ENCODE assay signal across 8 cellular contexts in genomic region chr1:153775432-153776311, GRCh38. TPM values are rescaled to one million over a fixed set of nuclear protein-coding genes. Genes with fewer than 3 reads are reported as not detected.
DNase-seq lines count a peak whose midpoint lies in the region; ATAC-seq and TF ChIP-seq lines count a peak whose summit lies in the region.

No MANE protein-coding gene starts in this region.

- H3K4me3 ChIP-seq in colonic mucosa (peak overlapping the region; percentile 90), right lobe of liver (peak overlapping the region; percentile 61 to 73 (median 68))

- peak; percentile 71 for DNase-seq in EH (ENCODE audit: low read depth)
- peak; percentile 66 for DNase-seq in NCI-H2107 treated with DMSO at 0.1 percent for 48 hours (lab: John Stamatoyannopoulos, UW; ENCODE audit: unreplicated experiment)
- DNase-seq in activated CD4-positive, alpha-beta T cell treated with anti-CD3 and anti-CD28 coated beads for 24 hours (ENCODE audit: low read depth in 2 of 2): peak; percentile 31 to 37
- DNase-seq in colonic mucosa: peak; percentile 85
- DNase-seq in right lobe of liver: peak; percentile 81 to 85 (median 82)
- peak in 2 of 3 donors; percentile 26 to 65 for DNase-seq in stimulated activated CD4-positive, alpha-beta T cell treated with anti-CD3 and anti-CD28 coated beads, TNF-alpha, amount 100 ng/mL, for 48 hours (ENCODE audit: low read depth in 3 of 3)

- H3K9me3 ChIP-seq in colonic mucosa (no peaks in the 10 kb centered on the region), right lobe of liver (no peaks in the 10 kb centered on the region)

- intact Hi-C loops in colonic mucosa (cut with DNase I) (no loop called here), right lobe of liver (cut with DNase I) (loop anchor here in 1 of 2 donors (10.0 kb wide), 1 partner anchor 101 kb away; the partner anchor contains the start of genes ILF2 and NPR1)

- H3K27me3 ChIP-seq in colonic mucosa (no peaks in the 10 kb centered on the region), right lobe of liver (no peaks in the 10 kb centered on the region)

- H3K27ac ChIP-seq in colonic mucosa (peak overlapping the region; percentile 91), right lobe of liver (peak overlapping the region; percentile 63 to 83 (median 76))

- TF ChIP-seq POLR2A in right lobe of liver (IDR thresholded peaks at IDR 0.05): peak; percentile 38

- H3K36me3 ChIP-seq in colonic mucosa: no peaks in the 10 kb centered on the region
- peaks cover 0 to 22% (median 3%) of the 10 kb centered on the region in 4 donors for H3K36me3 ChIP-seq in right lobe of liver

- peak; percentile 50 for ATAC-seq in HG02642 (IDR thresholded peaks at IDR 0.05; ENCODE audit: poor library complexity, unreplicated experiment)
- ATAC-seq in right lobe of liver: peak; percentile 45 to 57 (median 49)
- ATAC-seq in GM21367 (IDR thresholded peaks at IDR 0.05; ENCODE audit: unreplicated experiment): no peak

- peak overlapping the region; percentile 81 to 83 for H3K9ac ChIP-seq in colonic mucosa (ENCODE audit: low read depth in 2 of 2, low read length in 2 of 2)

- WGBS in right lobe of liver (ENCODE audit: insufficient coverage, low coverage, low lambda C conversion rate, missing lambda C conversion rate): 2% methylated on average over 12 of the region's 83 CpGs

- no peak for TF ChIP-seq CTCF in colonic mucosa (IDR thresholded peaks at IDR 0.05)
- peak in 1 of 4 donors; percentile 4 for TF ChIP-seq CTCF in right lobe of liver (IDR thresholded peaks at IDR 0.05)

- H3K4me1 ChIP-seq in colonic mucosa (no peaks in the 10 kb centered on the region), right lobe of liver (peaks cover 0 to 50% (median 20%) of the 10 kb centered on the region in 4 donors)

RNA-seq across cellular contexts. Expression of gene SLC27A3, which starts 0.5 kb away (rescaled TPM):
- total RNA-seq in colonic mucosa: 10 to 100 TPM; 24.1 to 27.9 TPM
- total RNA-seq in right lobe of liver: 10 to 100 TPM; 25.4 to 50.4 (median 36.9) TPM

RNA-seq across cellular contexts. Expression of gene INTS3, which starts 47.8 kb away (rescaled TPM):
- total RNA-seq in colonic mucosa: 10 to 100 TPM; 25.5 to 53.1 TPM
- total RNA-seq in right lobe of liver: 10 to 100 TPM; 16.5 to 29.1 (median 22.6) TPM

Comparison
In these comparisons a context has a peak if more than half of its experiments do, and no peak if none do; other contexts are left out.
1. DNase-seq: peak in every context shown above with its lines; median percentile 85 in colonic mucosa; 82 in right lobe of liver; 71 in EH; 66 in NCI-H2107 treated with DMSO at 0.1 percent for 48 hours; 46 in stimulated activated CD4-positive, alpha-beta T cell treated with anti-CD3 and anti-CD28 coated beads, TNF-alpha, amount 100 ng/mL, for 48 hours; 34 in activated CD4-positive, alpha-beta T cell treated with anti-CD3 and anti-CD28 coated beads for 24 hours.